ENCODE assay signal across 1 cellular context in genomic region chr18:13446024-13446423, GRCh38.
TF ChIP-seq lines count a peak whose summit lies in the region.

No MANE protein-coding gene starts in this region.

TF ChIP-seq in HepG2, 621 proteins besides CTCF, POLR2A, EP300 and RAD21 (continued from another document):
- TF ChIP-seq, protein P1, sequence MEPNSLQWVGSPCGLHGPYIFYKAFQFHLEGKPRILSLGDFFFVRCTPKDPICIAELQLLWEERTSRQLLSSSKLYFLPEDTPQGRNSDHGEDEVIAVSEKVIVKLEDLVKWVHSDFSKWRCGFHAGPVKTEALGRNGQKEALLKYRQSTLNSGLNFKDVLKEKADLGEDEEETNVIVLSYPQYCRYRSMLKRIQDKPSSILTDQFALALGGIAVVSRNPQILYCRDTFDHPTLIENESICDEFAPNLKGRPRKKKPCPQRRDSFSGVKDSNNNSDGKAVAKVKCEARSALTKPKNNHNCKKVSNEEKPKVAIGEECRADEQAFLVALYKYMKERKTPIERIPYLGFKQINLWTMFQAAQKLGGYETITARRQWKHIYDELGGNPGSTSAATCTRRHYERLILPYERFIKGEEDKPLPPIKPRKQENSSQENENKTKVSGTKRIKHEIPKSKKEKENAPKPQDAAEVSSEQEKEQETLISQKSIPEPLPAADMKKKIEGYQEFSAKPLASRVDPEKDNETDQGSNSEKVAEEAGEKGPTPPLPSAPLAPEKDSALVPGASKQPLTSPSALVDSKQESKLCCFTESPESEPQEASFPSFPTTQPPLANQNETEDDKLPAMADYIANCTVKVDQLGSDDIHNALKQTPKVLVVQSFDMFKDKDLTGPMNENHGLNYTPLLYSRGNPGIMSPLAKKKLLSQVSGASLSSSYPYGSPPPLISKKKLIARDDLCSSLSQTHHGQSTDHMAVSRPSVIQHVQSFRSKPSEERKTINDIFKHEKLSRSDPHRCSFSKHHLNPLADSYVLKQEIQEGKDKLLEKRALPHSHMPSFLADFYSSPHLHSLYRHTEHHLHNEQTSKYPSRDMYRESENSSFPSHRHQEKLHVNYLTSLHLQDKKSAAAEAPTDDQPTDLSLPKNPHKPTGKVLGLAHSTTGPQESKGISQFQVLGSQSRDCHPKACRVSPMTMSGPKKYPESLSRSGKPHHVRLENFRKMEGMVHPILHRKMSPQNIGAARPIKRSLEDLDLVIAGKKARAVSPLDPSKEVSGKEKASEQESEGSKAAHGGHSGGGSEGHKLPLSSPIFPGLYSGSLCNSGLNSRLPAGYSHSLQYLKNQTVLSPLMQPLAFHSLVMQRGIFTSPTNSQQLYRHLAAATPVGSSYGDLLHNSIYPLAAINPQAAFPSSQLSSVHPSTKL (CRISPR knock-in tag; IDR thresholded peaks at IDR 0.05) = peak; percentile 55; the same call in 1 of the 2 replicates
- peak; percentile 71 for TF ChIP-seq MLX (CRISPR knock-in tag; IDR thresholded peaks at IDR 0.05)
- no peak for TF ChIP-seq ARNTL (CRISPR knock-in tag; IDR thresholded peaks at IDR 0.05)
- TF ChIP-seq GPN1 (CRISPR knock-in tag; IDR thresholded peaks at IDR 0.05; ENCODE audit: borderline replicate concordance) = no peak
- TF ChIP-seq ZNF543 (CRISPR knock-in tag; IDR thresholded peaks at IDR 0.05) = no peak
- no peak for TF ChIP-seq ZFP37 (CRISPR knock-in tag; IDR thresholded peaks at IDR 0.05; ENCODE audit: borderline replicate concordance)
- no peak for TF ChIP-seq ESRRA (CRISPR knock-in tag; IDR thresholded peaks at IDR 0.05; ENCODE audit: low read depth)
- no peak for TF ChIP-seq TEAD3 (CRISPR knock-in tag; optimal IDR thresholded peaks at IDR 0.05; ENCODE audit: borderline replicate concordance)
- no peak for TF ChIP-seq ZMAT3 (CRISPR knock-in tag; conservative IDR thresholded peaks at IDR 0.05)
- no peak for TF ChIP-seq NR2C2 (CRISPR knock-in tag; IDR thresholded peaks at IDR 0.05; ENCODE audit: borderline replicate concordance)
- no peak for TF ChIP-seq PCBP1 (IDR thresholded peaks at IDR 0.05; ENCODE audit: borderline replicate concordance, low read depth, low read length)
- no peak for TF ChIP-seq ZNF17 (CRISPR knock-in tag; IDR thresholded peaks at IDR 0.05)
- TF ChIP-seq, protein P2, sequence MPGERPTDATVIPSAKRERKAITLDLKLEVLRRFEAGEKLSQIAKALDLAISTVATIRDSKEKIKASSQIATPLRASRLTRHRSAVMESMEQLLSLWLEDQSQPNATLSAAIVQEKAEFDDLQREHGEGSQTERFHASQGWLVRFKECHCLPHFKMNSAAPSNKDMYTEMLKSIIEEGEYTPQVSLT (CRISPR knock-in tag; IDR thresholded peaks at IDR 0.05; ENCODE audit: borderline replicate concordance, low read depth) = no peak
- TF ChIP-seq AGO1 (IDR thresholded peaks at IDR 0.05; ENCODE audit: low read depth, low read length, poor library complexity, severe bottlenecking) = no peak
